10 cellular contexts compared by ENCODE assay signal in the genomic region with DNA sequence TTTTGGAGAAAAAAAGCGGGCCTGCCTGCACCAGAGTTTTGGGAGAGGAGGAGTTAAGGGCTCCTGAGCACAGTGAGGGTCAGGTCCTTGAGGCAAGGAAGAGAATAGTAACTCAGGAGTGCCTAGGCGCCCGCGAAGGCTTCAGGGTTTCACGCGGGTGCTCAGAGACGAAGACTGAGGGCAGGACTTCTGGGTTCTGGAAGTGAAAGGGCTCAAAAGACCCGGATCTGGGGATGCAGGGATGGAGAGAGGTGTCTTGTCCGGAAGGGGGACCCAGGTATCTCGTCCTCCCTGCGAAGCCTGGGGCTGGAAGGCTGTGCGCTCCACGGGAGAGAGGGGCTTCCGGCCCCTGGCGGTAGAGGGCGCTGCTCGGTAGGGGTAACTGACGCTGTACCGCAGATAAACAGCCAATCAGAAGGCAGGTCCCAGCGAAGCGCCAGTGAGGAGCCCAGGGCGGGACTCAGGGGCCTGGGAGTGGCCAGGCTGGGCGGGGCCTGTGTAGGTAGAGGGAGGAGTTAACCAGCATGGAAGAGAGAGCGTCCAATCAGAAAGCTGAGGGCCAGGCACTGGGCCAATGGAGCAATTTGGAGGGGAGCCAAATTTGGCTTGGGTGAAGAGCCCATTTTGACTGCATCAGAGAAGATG. TPM values are rescaled to one million over a fixed set of nuclear protein-coding genes. Genes with fewer than 3 reads are reported as not detected.
A peak's percentile ranks its signal among the peaks of the same experiment; 100 is the strongest.
DNase-seq lines count a peak whose midpoint lies in the region; ATAC-seq and TF ChIP-seq lines count a peak whose summit lies in the region.
"Had no signal": no experiment of that assay in that cellular context is flagged by ENCODE, and none has a peak within 500 bp of the region (broad histone marks: within the 10 kb centered on the region; RNA-seq: fewer than 3 reads in every experiment).

No MANE protein-coding gene starts in this region.

- TF ChIP-seq CTCF in H9 (conservative IDR thresholded peaks at IDR 0.05) = peak; percentile 91
- peak; percentile 73 for TF ChIP-seq CTCF in osteoblast (IDR thresholded peaks at IDR 0.05; ENCODE audit: extremely low read depth, low read depth, low read length)

- H3K4me3 Mint-ChIP-seq in CD4-positive, CD25-positive, alpha-beta regulatory T cell = peak overlapping the region; percentile 72 to 97 (median 82)
- peak overlapping the region; percentile 80 to 89 for H3K4me3 Mint-ChIP-seq in H9
- peak overlapping the region; percentile 47 for H3K4me3 Mint-ChIP-seq in activated naive CD8-positive, alpha-beta T cell treated with anti-CD3 and anti-CD28 coated beads for 36 hours

- H3K27me3 ChIP-seq in CD4-positive, CD25-positive, alpha-beta regulatory T cell (ENCODE audit: control insufficient read depth, insufficient read depth, low read length) = no peaks in the 10 kb centered on the region
- H3K27me3 ChIP-seq in H9 (ENCODE audit: insufficient read depth, low read length) = no peaks in the 10 kb centered on the region; the same call in 1 of the 2 replicates
- no peaks in the 10 kb centered on the region for H3K27me3 ChIP-seq in osteoblast (ENCODE audit: insufficient read depth, low read length)

- H3K27me3 Mint-ChIP-seq in CD4-positive, CD25-positive, alpha-beta regulatory T cell = peaks cover 9% of the 10 kb centered on the region
- peaks cover 46% of the 10 kb centered on the region for H3K27me3 Mint-ChIP-seq in H9 (ENCODE audit: low read depth)
- peaks cover 28% of the 10 kb centered on the region for H3K27me3 Mint-ChIP-seq in activated naive CD8-positive, alpha-beta T cell treated with anti-CD3 and anti-CD28 coated beads for 36 hours

- H3K79me2 ChIP-seq in H9 (ENCODE audit: insufficient read depth, low read length) (no peaks in the 10 kb centered on the region), osteoblast (ENCODE audit: insufficient read depth, low read length) (peaks cover 4% of the 10 kb centered on the region)

- no peak overlapping the region for H3K4me3 ChIP-seq in CD4-positive, CD25-positive, alpha-beta regulatory T cell (ENCODE audit: low read depth, low read length)
- H3K4me3 ChIP-seq in osteoblast (ENCODE audit: insufficient read depth, low read length) = peak overlapping the region; percentile 84
- H3K4me3 ChIP-seq: SK-N-MC had no signal

- peak in 1 of 3 donors; percentile 48 for DNase-seq in CD4-positive, CD25-positive, alpha-beta regulatory T cell
- DNase-seq in H9 (peak; percentile 86), NCI-H510A (lab: John Stamatoyannopoulos, UW) (peak; percentile 40), glomerular visceral epithelial cell (ENCODE audit: extremely low spot score) (peak; percentile 84), osteoblast (ENCODE audit: insufficient read length, low spot score, missing footprints) (peak; percentile 100)
- DNase-seq in activated naive CD8-positive, alpha-beta T cell treated with anti-CD3 and anti-CD28 coated beads for 36 hours = peak; percentile 57

- H3K79me1 ChIP-seq in H9 (ENCODE audit: insufficient read depth, low read depth, low read length, poor library complexity, severe bottlenecking) = no peaks in the 10 kb centered on the region

- H4K8ac ChIP-seq in H9 (replicated peaks; ENCODE audit: insufficient read length, low read depth, low read length) = no peak overlapping the region

- H3T11ph ChIP-seq in H9 (ENCODE audit: low read length) = no peak overlapping the region

- H4K91ac ChIP-seq in H9 (ENCODE audit: insufficient read length, low read depth, low read length) = no peak overlapping the region

- H3K27ac ChIP-seq in CD4-positive, CD25-positive, alpha-beta regulatory T cell (ENCODE audit: insufficient read depth, low read length, poor library complexity, severe bottlenecking) = no peak overlapping the region
- H3K27ac ChIP-seq in H9 (ENCODE audit: insufficient read length, low read depth, low read length) (no peak overlapping the region), osteoblast (ENCODE audit: low read depth, low read length) (peak overlapping the region; percentile 77)
- H3K27ac ChIP-seq: SK-N-MC had no signal

- H4K20me1 ChIP-seq in H9 (ENCODE audit: control insufficient read depth, insufficient read depth, insufficient read length) = no peaks in the 10 kb centered on the region
- peaks cover 38% of the 10 kb centered on the region for H4K20me1 ChIP-seq in osteoblast (ENCODE audit: insufficient read depth, low read length)

- no peaks in the 10 kb centered on the region for H3K36me3 ChIP-seq in CD4-positive, CD25-positive, alpha-beta regulatory T cell (ENCODE audit: control insufficient read depth, insufficient read depth, low read length)
- H3K36me3 ChIP-seq in osteoblast (ENCODE audit: insufficient read depth, low read length) = peaks cover 34% of the 10 kb centered on the region

- H2BK120ac ChIP-seq in H9 (ENCODE audit: low read depth, low read length, poor library complexity, severe bottlenecking) = no peak overlapping the region

- H3K36me3 Mint-ChIP-seq in CD4-positive, CD25-positive, alpha-beta regulatory T cell = no peaks in the 10 kb centered on the region
- peaks cover 0 to 14% (median 1%) of the 10 kb centered on the region in 3 experiments; a peak in 3 of 7 replicates for H3K36me3 Mint-ChIP-seq in H9 (ENCODE audit: insufficient read depth in 1 of 3, low read depth in 3 of 3)
- no peaks in the 10 kb centered on the region for H3K36me3 Mint-ChIP-seq in activated naive CD8-positive, alpha-beta T cell treated with anti-CD3 and anti-CD28 coated beads for 36 hours

- no peak overlapping the region for H3K18ac ChIP-seq in H9 (ENCODE audit: insufficient read length, low read depth, low read length)

- no peak overlapping the region for H2BK12ac ChIP-seq in H9 (ENCODE audit: insufficient read length, low read depth, low read length)

- H3K9ac ChIP-seq in H9 (ENCODE audit: extremely low read depth, insufficient read length, low read length) = no peak overlapping the region

- H3K23ac ChIP-seq in H9 (ENCODE audit: insufficient read length, low read depth, low read length) = no peak overlapping the region

- H3K56ac ChIP-seq in H9 (ENCODE audit: insufficient read length, low read depth, low read length) = no peak overlapping the region

- no CpG with 5 or more reads among the region's 24 CpGs for WGBS in H9 (ENCODE audit: extremely low coverage, insufficient read length, low lambda C conversion rate)

- ATAC-seq in CD4-positive, CD25-positive, alpha-beta regulatory T cell (ENCODE audit: low read depth in 2 of 2) = no peak
- ATAC-seq in GM21528 (IDR thresholded peaks at IDR 0.05; ENCODE audit: low FRiP score, unreplicated experiment) = no peak
- ATAC-seq in HG03432 (IDR thresholded peaks at IDR 0.05; ENCODE audit: unreplicated experiment) = no peak

- H3K14ac ChIP-seq in H9 (ENCODE audit: insufficient read depth, low read length) = no peak overlapping the region

- peaks cover 0 to 3% (median 0%) of the 10 kb centered on the region in 7 donors for H3K9me3 Mint-ChIP-seq in CD4-positive, CD25-positive, alpha-beta regulatory T cell
- no peaks in the 10 kb centered on the region; a peak in 1 of 5 replicates for H3K9me3 Mint-ChIP-seq in H9
- no peaks in the 10 kb centered on the region for H3K9me3 Mint-ChIP-seq in activated naive CD8-positive, alpha-beta T cell treated with anti-CD3 and anti-CD28 coated beads for 36 hours

- peaks cover 32% of the 10 kb centered on the region for H3K4me1 ChIP-seq in CD4-positive, CD25-positive, alpha-beta regulatory T cell (ENCODE audit: control insufficient read depth, insufficient read depth, low read length, poor library complexity, severe bottlenecking)
- H3K4me1 ChIP-seq in H9 (ENCODE audit: insufficient read depth, low read length) = peaks cover 3% of the 10 kb centered on the region; the same call in 1 of the 2 replicates
- peaks cover 28% of the 10 kb centered on the region for H3K4me1 ChIP-seq in osteoblast (ENCODE audit: insufficient read depth, low read length)

- H4K5ac ChIP-seq in H9 (ENCODE audit: insufficient read length, low read depth, low read length) = no peak overlapping the region

- H3K4ac ChIP-seq in H9 (ENCODE audit: low read depth, low read length) = no peak overlapping the region

- H2AFZ ChIP-seq in H9 (ENCODE audit: low read length) (no peak overlapping the region), osteoblast (ENCODE audit: low read length) (peak overlapping the region; percentile 80)

- no peak overlapping the region for H2AK5ac ChIP-seq in H9 (ENCODE audit: insufficient read length, low read length)

- peak overlapping the region in 1 of 3 donors; percentile 67 for H3K27ac Mint-ChIP-seq in CD4-positive, CD25-positive, alpha-beta regulatory T cell
- H3K27ac Mint-ChIP-seq in H9 = peak overlapping the region in 1 of 3 experiments; percentile 91; a peak in 1 of 7 replicates
- H3K27ac Mint-ChIP-seq in activated naive CD8-positive, alpha-beta T cell treated with anti-CD3 and anti-CD28 coated beads for 36 hours = no peak overlapping the region

- H3K4me1 Mint-ChIP-seq in CD4-positive, CD25-positive, alpha-beta regulatory T cell = peaks cover 0 to 24% (median 8%) of the 10 kb centered on the region in 4 donors
- peaks cover 16 to 21% of the 10 kb centered on the region in 2 experiments for H3K4me1 Mint-ChIP-seq in H9
- H3K4me1 Mint-ChIP-seq in activated naive CD8-positive, alpha-beta T cell treated with anti-CD3 and anti-CD28 coated beads for 36 hours = peaks cover 13% of the 10 kb centered on the region

- H2BK20ac ChIP-seq in H9 (ENCODE audit: low read depth, low read length, poor library complexity, severe bottlenecking) = no peak overlapping the region

- no peak overlapping the region for H2BK15ac ChIP-seq in H9 (ENCODE audit: low read depth, low read length)

- no peak overlapping the region for H2BK5ac ChIP-seq in H9 (ENCODE audit: insufficient read length, low read length)

- no peaks in the 10 kb centered on the region for H3K9me3 ChIP-seq in CD4-positive, CD25-positive, alpha-beta regulatory T cell (ENCODE audit: control insufficient read depth in 2 of 2, low read length in 2 of 2)
- H3K9me3 ChIP-seq in H9 (ENCODE audit: control insufficient read depth, low read depth, low read length) (no peaks in the 10 kb centered on the region), osteoblast (ENCODE audit: low read depth, low read length) (no peaks in the 10 kb centered on the region)

- H3K4me2 ChIP-seq in H9 (ENCODE audit: insufficient read depth, insufficient read length, low read length) = peak overlapping the region; percentile 54
- H3K4me2 ChIP-seq in osteoblast (ENCODE audit: insufficient read depth, low read length) = peak overlapping the region; percentile 89

- peaks cover 22% of the 10 kb centered on the region for H3K23me2 ChIP-seq in H9 (ENCODE audit: insufficient read length, low read depth, low read length, poor library complexity, severe bottlenecking)

RNA-seq across cellular contexts. Expression of gene TGFB1I1, which starts 0.7 kb away (rescaled TPM):
- 1.6 TPM for total RNA-seq in CD4-positive, CD25-positive, alpha-beta regulatory T cell
- 1 to 10 TPM in 2 of 4 donors, under 1 TPM in 2; 0.33 to 5.0 (median 1.5) TPM for polyA plus RNA-seq in CD4-positive, CD25-positive, alpha-beta regulatory T cell
- total RNA-seq in H9 (2021) (15.4 and 15.5 TPM in 2 replicates), osteoblast (60.1 and 70.4 TPM in 2 replicates)
- under 1 TPM; 0.32 to 0.49 TPM for total RNA-seq in activated naive CD8-positive, alpha-beta T cell treated with anti-CD3 and anti-CD28 coated beads for 36 hours

RNA-seq across cellular contexts. Expression of gene SLC5A2, which starts 10.2 kb away (rescaled TPM):
- 3.8 TPM for total RNA-seq in CD4-positive, CD25-positive, alpha-beta regulatory T cell
- 1 to 10 TPM in 3 of 4 donors, under 1 TPM in 1; 0.76 to 2.2 (median 1.4) TPM for polyA plus RNA-seq in CD4-positive, CD25-positive, alpha-beta regulatory T cell
- 0.52 and 1.3 TPM in 2 replicates for total RNA-seq in H9 (2021)
- under 1 TPM in 1 of 2 experiments, not detected in 1; 0.08 TPM for total RNA-seq in activated naive CD8-positive, alpha-beta T cell treated with anti-CD3 and anti-CD28 coated beads for 36 hours
- total RNA-seq in osteoblast = not detected in 2 replicates
- total RNA-seq: subcutaneous adipose tissue had no signal

RNA-seq across cellular contexts. Expression of gene ARMC5, which starts 13.4 kb away (rescaled TPM):
- total RNA-seq in CD4-positive, CD25-positive, alpha-beta regulatory T cell = 11.4 TPM
- polyA plus RNA-seq in CD4-positive, CD25-positive, alpha-beta regulatory T cell = 1 to 10 TPM; 4.0 to 5.9 (median 5.6) TPM
- 18.5 and 18.7 TPM in 2 replicates for total RNA-seq in H9 (2021)
- 10 to 100 TPM; 13.7 to 14.3 TPM for total RNA-seq in activated naive CD8-positive, alpha-beta T cell treated with anti-CD3 and anti-CD28 coated beads for 36 hours
- 10.6 and 12.7 TPM in 2 replicates for total RNA-seq in osteoblast

RNA-seq across cellular contexts. Expression of gene ZNF843, which starts 30.1 kb away (rescaled TPM):
- total RNA-seq in CD4-positive, CD25-positive, alpha-beta regulatory T cell = 0.12 TPM
- under 1 TPM in 2 of 4 donors, not detected in 2; 0.06 to 0.09 TPM for polyA plus RNA-seq in CD4-positive, CD25-positive, alpha-beta regulatory T cell
- 0.22 and 0.37 TPM in 2 replicates for total RNA-seq in H9 (2021)
- under 1 TPM in 1 of 2 experiments, not detected in 1; 0.12 TPM for total RNA-seq in activated naive CD8-positive, alpha-beta T cell treated with anti-CD3 and anti-CD28 coated beads for 36 hours
- total RNA-seq in osteoblast = 1.1 and 1.2 TPM in 2 replicates

RNA-seq across cellular contexts. Expression of gene RUSF1, which starts 35.5 kb away (rescaled TPM):
- total RNA-seq in CD4-positive, CD25-positive, alpha-beta regulatory T cell = 44.7 TPM
- 10 to 100 TPM; 17.9 to 21.9 (median 21.4) TPM for polyA plus RNA-seq in CD4-positive, CD25-positive, alpha-beta regulatory T cell
- total RNA-seq in H9 (2021) = 33.4 and 33.6 TPM in 2 replicates
- 10 to 100 TPM; 36.6 to 37.4 TPM for total RNA-seq in activated naive CD8-positive, alpha-beta T cell treated with anti-CD3 and anti-CD28 coated beads for 36 hours
- 48.5 and 53.0 TPM in 2 replicates for total RNA-seq in osteoblast
